Comparison of ENCODE assay signal across 20 cellular contexts in the genomic region with DNA sequence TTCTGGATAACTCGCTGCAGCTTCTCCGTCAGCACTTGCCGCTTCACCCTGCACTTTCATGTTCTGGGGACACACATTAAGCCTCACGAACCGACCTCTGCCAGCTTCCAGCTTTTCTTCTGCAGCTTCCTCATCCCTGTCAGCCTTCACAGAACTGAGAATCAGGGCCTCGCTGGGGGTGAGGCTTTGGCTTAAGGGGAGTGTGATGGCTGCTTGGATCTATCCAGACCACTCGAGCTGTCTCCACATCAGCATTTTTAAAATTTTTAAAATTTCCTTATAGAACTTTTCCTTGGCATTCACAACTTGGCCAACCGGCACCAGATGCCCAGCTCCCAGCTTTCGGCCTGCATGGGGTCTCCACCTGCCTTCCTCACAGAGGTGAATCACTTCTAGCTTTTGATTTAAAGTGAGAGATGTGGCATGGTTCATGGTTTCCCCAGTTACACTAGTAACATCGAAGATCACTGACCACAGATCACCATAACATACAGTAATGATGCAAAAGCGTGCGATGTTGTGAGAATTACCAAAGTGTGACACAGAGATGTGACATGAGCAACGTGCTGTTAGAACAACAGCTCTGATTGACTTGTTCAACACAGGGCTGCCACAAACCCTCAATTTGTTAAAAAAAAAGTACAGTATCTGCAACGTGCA.
DNase-seq lines count a peak whose midpoint lies in the region; ATAC-seq, FAIRE-seq and TF ChIP-seq lines count a peak whose summit lies in the region.
"Had no signal": no experiment of that assay in that cellular context is flagged by ENCODE, and none has a peak within 500 bp of the region (broad histone marks: within the 10 kb centered on the region; RNA-seq: fewer than 3 reads in every experiment).

No MANE protein-coding gene starts in this region.

- H3K36me3 ChIP-seq in GM12878 (ENCODE audit: control insufficient read depth in 2 of 2, insufficient read depth in 2 of 2, low read length in 1 of 2) (no peaks in the 10 kb centered on the region), MG63 (no peaks in the 10 kb centered on the region)
- H3K36me3 ChIP-seq: BE2C, HAP-1 had no signal

- POLR2A ChIA-PET in GM12878 (lab: Charles Lee), result no interaction called here

- SMC1A ChIA-PET in GM12878 (lab: Charles Lee; ENCODE audit: uncharacterized antibody, unreplicated experiment), result no interaction called here

- no peak overlapping the region for H3K4me2 ChIP-seq in GM12878 (ENCODE audit: control insufficient read depth, insufficient read depth)
- H3K4me2 ChIP-seq: A549 had no signal

- no peak for ATAC-seq in T-helper 17 cell
- no peak for ATAC-seq in GM12878
- ATAC-seq: A549; CD8-positive, alpha-beta T cell had no signal

- FAIRE-seq in GM12878 (lab: Jason Lieb, UNC), result no peak
- FAIRE-seq: A549, D721Med, G401.6, GM19239, H1 had no signal

- 32% methylated on average over 14 of the region's 14 CpGs for WGBS in GM12878 (ENCODE audit: insufficient coverage, insufficient replicate concordance, low lambda C conversion rate, missing lambda C conversion rate)

- no peak overlapping the region for H3K9ac ChIP-seq in GM12878 (ENCODE audit: control insufficient read depth, insufficient read depth, low read length)

- CTCF ChIA-PET in GM12878 (lab: Yijun Ruan, JAX), result no interaction called here

- no peak for DNase-seq in T-helper 17 cell
- DNase-seq in GM12878 (ENCODE audit: low read depth, low spot score), result no peak
- DNase-seq in glutamatergic neuron, result no peak
- DNase-seq in osteocyte (ENCODE audit: extremely low spot score, unreplicated experiment), result peak; percentile 73
- no peak for DNase-seq in MG63
- DNase-seq in activated T-cell treated with anti-CD3 and anti-CD28 coated beads, Interleukin-2, amount 50 U/mL, for 1 hour, result no peak
- no peak for DNase-seq in NCI-H774 (lab: John Stamatoyannopoulos, UW)
- DNase-seq: BE2C, COR-L47, DMS153, DMS79 treated with DMSO at 0.1 percent for 48 hours, EL had no signal

- no peaks in the 10 kb centered on the region for H3K4me1 ChIP-seq in GM12878 (ENCODE audit: control insufficient read depth, insufficient read depth, low read length)
- H3K4me1 ChIP-seq: A549, HAP-1 had no signal

- in situ Hi-C loops in GM12878 (cut with MboI), result no loop called here

- no peaks in the 10 kb centered on the region for H3K36me3 Mint-ChIP-seq in T-helper 17 cell (ENCODE audit: low read depth)
- H3K36me3 Mint-ChIP-seq in glutamatergic neuron (ENCODE audit: unreplicated experiment), result peaks cover 13% of the 10 kb centered on the region
- H3K36me3 Mint-ChIP-seq in osteocyte (ENCODE audit: unreplicated experiment), result no peaks in the 10 kb centered on the region
- H3K36me3 Mint-ChIP-seq: CD8-positive, alpha-beta T cell had no signal

- TF ChIP-seq RAD21 in GM12878 (IDR thresholded peaks at IDR 0.05; ENCODE audit: insufficient read depth, low read depth, low read length), result no peak

- H2AFZ ChIP-seq in GM12878 (ENCODE audit: control insufficient read depth, low read depth, low read length), result no peak overlapping the region

- H3K27ac ChIP-seq in GM12878 (ENCODE audit: control insufficient read depth, insufficient read depth), result no peak overlapping the region
- H3K27ac ChIP-seq: A549, C4-2B had no signal

- TF ChIP-seq EP300 in GM12878 (IDR thresholded peaks at IDR 0.05; ENCODE audit: borderline replicate concordance in 1 of 2, control insufficient read depth in 1 of 2, low read depth in 2 of 2, low read length in 2 of 2), result no peak

- no peaks in the 10 kb centered on the region for H4K20me1 ChIP-seq in GM12878 (ENCODE audit: control insufficient read depth, insufficient read depth)

- TF ChIP-seq POLR2A in GM12878 (IDR thresholded peaks at IDR 0.05; ENCODE audit: low read depth, low read length), result no peak

- RAD21 ChIA-PET in GM12878 (lab: Charles Lee; ENCODE audit: unreplicated experiment), result no interaction called here

- BruUV-seq in GM12878 (replicated peaks; lab: Mats Ljungman, UMichigan), result no TSS peak

- H3K27me3 ChIP-seq in GM12878 (replicated peaks in 1 of 2; ENCODE audit: control insufficient read depth in 2 of 2, insufficient read depth in 2 of 2, low read length in 1 of 2) (no peaks in the 10 kb centered on the region), MG63 (no peaks in the 10 kb centered on the region)
- H3K27me3 ChIP-seq: BE2C had no signal

- no peak overlapping the region for H3K4me3 Mint-ChIP-seq in T-helper 17 cell
- peak overlapping the region; percentile 32 for H3K4me3 Mint-ChIP-seq in glutamatergic neuron (ENCODE audit: unreplicated experiment)
- no peak overlapping the region for H3K4me3 Mint-ChIP-seq in osteocyte (ENCODE audit: unreplicated experiment)
- H3K4me3 Mint-ChIP-seq: CD8-positive, alpha-beta T cell had no signal

- H3K27ac Mint-ChIP-seq in T-helper 17 cell (peak overlapping the region; percentile 27), glutamatergic neuron (ENCODE audit: unreplicated experiment) (no peak overlapping the region), osteocyte (ENCODE audit: unreplicated experiment) (no peak overlapping the region)
- H3K27ac Mint-ChIP-seq: CD8-positive, alpha-beta T cell had no signal

- H3K9me3 ChIP-seq in T-helper 17 cell (ENCODE audit: control insufficient read depth, low read length, poor library complexity, severe bottlenecking), result no peaks in the 10 kb centered on the region
- H3K9me3 ChIP-seq in GM12878 (replicated peaks; ENCODE audit: control insufficient read depth, insufficient read depth, low read length), result no peaks in the 10 kb centered on the region
- H3K9me3 ChIP-seq in MG63, result no peaks in the 10 kb centered on the region
- H3K9me3 ChIP-seq: A549, BE2C, HAP-1 had no signal

- H3K4me3 ChIP-seq in GM12878 (no peak overlapping the region), MG63 (no peak overlapping the region)
- H3K4me3 ChIP-seq: A549, HAP-1 had no signal

- no peaks in the 10 kb centered on the region for H3K79me2 ChIP-seq in GM12878 (ENCODE audit: control insufficient read depth, insufficient read depth, low read length)

- peaks cover 9% of the 10 kb centered on the region for H3K9me3 Mint-ChIP-seq in glutamatergic neuron (ENCODE audit: unreplicated experiment)
- H3K9me3 Mint-ChIP-seq in osteocyte (ENCODE audit: unreplicated experiment), result no peaks in the 10 kb centered on the region
- H3K9me3 Mint-ChIP-seq: CD8-positive, alpha-beta T cell had no signal

- intact Hi-C loops in GM12878 (cut with micrococcal nuclease; ENCODE audit: unreplicated experiment), result no loop called here

- no peak for TF ChIP-seq CTCF in GM12878 (IDR thresholded peaks at IDR 0.05 in 2 of 3, conservative IDR thresholded peaks at IDR 0.05 in 1 of 3; ENCODE audit: control insufficient read depth in 2 of 3, extremely low read depth in 1 of 3, insufficient read depth in 1 of 3, low read depth in 3 of 3, low read length in 3 of 3)
- TF ChIP-seq CTCF in glutamatergic neuron (IDR thresholded peaks at IDR 0.05; ENCODE audit: partially characterized antibody, unreplicated experiment), result no peak
- TF ChIP-seq CTCF in osteocyte (IDR thresholded peaks at IDR 0.05), result no peak

- H3K4me1 Mint-ChIP-seq in T-helper 17 cell, result peaks cover 3% of the 10 kb centered on the region
- H3K4me1 Mint-ChIP-seq in glutamatergic neuron (ENCODE audit: low read depth, unreplicated experiment), result peaks cover 2% of the 10 kb centered on the region
- H3K4me1 Mint-ChIP-seq in osteocyte (ENCODE audit: unreplicated experiment), result no peaks in the 10 kb centered on the region

- no peaks in the 10 kb centered on the region for H3K27me3 Mint-ChIP-seq in T-helper 17 cell
- peaks cover 4% of the 10 kb centered on the region for H3K27me3 Mint-ChIP-seq in glutamatergic neuron (ENCODE audit: unreplicated experiment)
- no peaks in the 10 kb centered on the region for H3K27me3 Mint-ChIP-seq in osteocyte (ENCODE audit: unreplicated experiment)

TF ChIP-seq in GM12878, 131 proteins besides CTCF, POLR2A, EP300 and RAD21:
- TF ChIP-seq ATF2 (IDR thresholded peaks at IDR 0.05; ENCODE audit: low read length) (no peak), SRF (IDR thresholded peaks at IDR 0.05; ENCODE audit: low read depth in 2 of 2, low read length in 2 of 2) (no peak), ZNF217 (IDR thresholded peaks at IDR 0.05) (no peak), NR2C1 (IDR thresholded peaks at IDR 0.05) (no peak), SMARCA5 (IDR thresholded peaks at IDR 0.05) (no peak)
- TF ChIP-seq, protein P1, sequence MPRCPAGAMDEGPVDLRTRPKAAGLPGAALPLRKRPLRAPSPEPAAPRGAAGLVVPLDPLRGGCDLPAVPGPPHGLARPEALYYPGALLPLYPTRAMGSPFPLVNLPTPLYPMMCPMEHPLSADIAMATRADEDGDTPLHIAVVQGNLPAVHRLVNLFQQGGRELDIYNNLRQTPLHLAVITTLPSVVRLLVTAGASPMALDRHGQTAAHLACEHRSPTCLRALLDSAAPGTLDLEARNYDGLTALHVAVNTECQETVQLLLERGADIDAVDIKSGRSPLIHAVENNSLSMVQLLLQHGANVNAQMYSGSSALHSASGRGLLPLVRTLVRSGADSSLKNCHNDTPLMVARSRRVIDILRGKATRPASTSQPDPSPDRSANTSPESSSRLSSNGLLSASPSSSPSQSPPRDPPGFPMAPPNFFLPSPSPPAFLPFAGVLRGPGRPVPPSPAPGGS (IDR thresholded peaks at IDR 0.05; ENCODE audit: borderline replicate concordance, insufficient read depth, low read depth, low read length, poor library complexity, severe bottlenecking), result peak; percentile 56
